11 cellular contexts compared by ENCODE assay signal in the genomic region with DNA sequence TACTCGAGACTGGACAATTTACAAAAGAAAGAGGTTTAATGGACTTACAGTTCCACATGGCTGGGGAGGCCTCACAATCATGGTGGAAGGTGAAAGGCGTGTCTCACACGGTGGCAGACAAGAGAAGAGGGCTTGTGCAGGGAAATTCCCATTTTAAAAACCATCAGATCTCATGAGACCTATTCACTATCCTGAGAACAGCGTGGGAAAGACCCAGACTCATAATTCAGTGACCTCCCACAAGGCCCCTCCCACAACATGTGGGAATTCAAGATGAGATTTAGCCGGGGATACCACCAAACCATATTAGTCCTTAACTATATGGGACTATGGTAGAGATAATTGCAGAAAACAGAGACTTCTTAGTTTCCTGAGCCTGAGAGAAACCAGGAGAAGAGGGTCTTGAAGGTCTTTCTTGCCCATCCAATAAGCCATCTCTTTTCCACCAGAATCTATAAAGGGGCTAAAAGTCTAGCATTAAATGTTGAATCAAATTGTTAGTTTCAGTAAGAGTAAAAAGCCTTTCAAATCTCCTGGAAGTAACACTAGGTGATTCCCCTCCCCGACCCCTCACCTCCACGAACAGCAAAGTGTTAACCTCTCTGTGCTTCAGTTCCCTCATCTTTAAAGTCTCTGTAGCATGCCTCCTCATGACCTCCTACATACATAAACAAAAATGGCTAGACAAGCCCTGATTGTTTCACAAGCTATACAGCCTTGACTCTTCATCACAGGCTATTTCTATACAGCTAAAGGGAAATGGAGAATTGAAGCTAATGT.
"Had no signal": no experiment of that assay in that cellular context is flagged by ENCODE, and none has a peak within 500 bp of the region (broad histone marks: within the 10 kb centered on the region; RNA-seq: fewer than 3 reads in every experiment).

No MANE protein-coding gene starts in this region.

- H3K27ac Mint-ChIP-seq: effector memory CD8-positive, alpha-beta T cell; T-helper 2 cell treated with Interferon-gamma antibody and Interleukin-4, amounts not matched to agents 5 μg/mL and 100 μg/mL, for 36 hours had no signal

- H3K4me3 Mint-ChIP-seq: effector memory CD8-positive, alpha-beta T cell; neural crest cell; T-helper 2 cell treated with Interferon-gamma antibody and Interleukin-4, amounts not matched to agents 5 μg/mL and 100 μg/mL, for 36 hours had no signal

- ATAC-seq: effector memory CD8-positive, alpha-beta T cell had no signal

- DNase-seq: activated T-cell treated with anti-CD3 and anti-CD28 coated beads, Interleukin-2, amount 50 U/mL, for 48 hours; central memory CD4-positive, alpha-beta T cell; effector memory CD8-positive, alpha-beta T cell; hippocampal formation; mesendoderm; ovary; sigmoid colon; stimulated activated CD4-positive, alpha-beta T cell treated with anti-CD3 and anti-CD28 coated beads, Interleukin-2, amount 100 ng/mL, for 24 hours; stimulated activated naive CD4-positive, alpha-beta T cell treated with Interleukin-2 at 50 U/mL for 16 hours had no signal

- H3K9me3 Mint-ChIP-seq: effector memory CD8-positive, alpha-beta T cell; T-helper 2 cell treated with Interferon-gamma antibody and Interleukin-4, amounts not matched to agents 5 μg/mL and 100 μg/mL, for 36 hours had no signal
